Comparison of ENCODE assay signal across 9 cellular contexts in the genomic region with DNA sequence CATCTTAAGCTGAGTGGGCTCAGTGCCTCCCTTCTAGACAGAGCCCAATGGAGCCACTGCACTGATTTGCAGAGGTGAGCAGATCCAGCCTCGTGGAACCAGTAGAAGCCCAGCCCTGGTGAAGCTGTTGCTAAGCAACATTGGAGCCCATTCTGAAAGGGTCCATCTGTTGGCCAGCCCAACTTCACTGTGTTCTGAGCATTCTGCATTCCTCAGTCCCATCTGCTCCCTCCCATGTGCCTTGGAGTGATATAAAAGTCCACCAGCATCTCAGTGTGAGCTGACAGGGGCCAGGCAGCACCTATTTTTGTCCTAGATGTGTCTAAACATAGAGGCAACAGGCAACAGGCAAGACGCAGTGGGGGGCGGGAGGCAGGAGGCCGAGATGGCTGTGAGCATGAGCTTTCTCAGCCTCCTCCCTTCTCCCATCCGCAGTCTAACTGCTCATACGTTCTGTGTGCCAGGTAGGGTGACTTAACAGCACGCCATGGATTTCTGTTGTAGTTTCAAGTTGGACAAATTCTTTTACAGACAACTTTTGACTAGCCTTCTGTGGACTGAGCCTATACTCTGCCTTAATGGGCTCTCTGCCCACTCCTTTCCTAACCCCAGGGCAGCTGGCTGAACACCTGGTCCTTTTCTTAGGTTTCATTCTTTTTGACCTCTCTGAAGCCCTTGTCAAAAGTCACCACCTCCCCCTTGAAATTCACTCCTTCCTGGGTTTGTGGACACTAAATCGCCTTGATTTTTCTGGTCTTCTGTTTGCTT.
A peak's percentile ranks its signal among the peaks of the same experiment; 100 is the strongest.
DNase-seq lines count a peak whose midpoint lies in the region; ATAC-seq and TF ChIP-seq lines count a peak whose summit lies in the region.
"Had no signal": no experiment of that assay in that cellular context is flagged by ENCODE, and none has a peak within 500 bp of the region (broad histone marks: within the 10 kb centered on the region; RNA-seq: fewer than 3 reads in every experiment).

No MANE protein-coding gene starts in this region.

- H3K36me3 Mint-ChIP-seq in chondrocyte (ENCODE audit: low read depth), result no peaks in the 10 kb centered on the region

- no peak overlapping the region for H3K4me3 Mint-ChIP-seq in chondrocyte (ENCODE audit: unreplicated experiment)
- H3K4me3 Mint-ChIP-seq: CD14-positive monocyte had no signal

- H3K27me3 Mint-ChIP-seq in chondrocyte (ENCODE audit: low read depth), result no peaks in the 10 kb centered on the region

- no peak for ATAC-seq in HG02870 (IDR thresholded peaks at IDR 0.05; ENCODE audit: unreplicated experiment)
- ATAC-seq in HG02763 (IDR thresholded peaks at IDR 0.05; ENCODE audit: unreplicated experiment), result no peak

- H3K9me3 Mint-ChIP-seq in chondrocyte (ENCODE audit: low read depth), result peaks cover 2% of the 10 kb centered on the region
- H3K9me3 Mint-ChIP-seq: CD14-positive monocyte had no signal

- peaks cover 50% of the 10 kb centered on the region for H3K4me1 Mint-ChIP-seq in chondrocyte (ENCODE audit: low read depth)

- no peak overlapping the region for H3K27ac Mint-ChIP-seq in chondrocyte (ENCODE audit: unreplicated experiment)

- DNase-seq in RPMI8226, result peak; percentile 25
- DNase-seq in chondrocyte (ENCODE audit: low spot score), result peak; percentile 22
- DNase-seq in left kidney (ENCODE audit: low read depth, low spot score), result peak; percentile 88
- DNase-seq in NCI-H146 treated with DMSO at 0.1 percent for 48 hours (lab: John Stamatoyannopoulos, UW; ENCODE audit: unreplicated experiment), result no peak
- no peak for DNase-seq in foreskin melanocyte

- TF ChIP-seq CTCF in chondrocyte (IDR thresholded peaks at IDR 0.05), result no peak

- peak overlapping the region; percentile 17 for H3K27ac ChIP-seq in temporal lobe (ENCODE audit: low read depth, low read length)

Comparison
In these comparisons a context has a peak if more than half of its experiments do, and no peak if none do; other contexts are left out.
1. DNase-seq: peak in RPMI8226 (single experiment), chondrocyte (single experiment) and left kidney (single experiment); none in NCI-H146 treated with DMSO at 0.1 percent for 48 hours (single experiment) and foreskin melanocyte (single experiment).